In the genomic region with DNA sequence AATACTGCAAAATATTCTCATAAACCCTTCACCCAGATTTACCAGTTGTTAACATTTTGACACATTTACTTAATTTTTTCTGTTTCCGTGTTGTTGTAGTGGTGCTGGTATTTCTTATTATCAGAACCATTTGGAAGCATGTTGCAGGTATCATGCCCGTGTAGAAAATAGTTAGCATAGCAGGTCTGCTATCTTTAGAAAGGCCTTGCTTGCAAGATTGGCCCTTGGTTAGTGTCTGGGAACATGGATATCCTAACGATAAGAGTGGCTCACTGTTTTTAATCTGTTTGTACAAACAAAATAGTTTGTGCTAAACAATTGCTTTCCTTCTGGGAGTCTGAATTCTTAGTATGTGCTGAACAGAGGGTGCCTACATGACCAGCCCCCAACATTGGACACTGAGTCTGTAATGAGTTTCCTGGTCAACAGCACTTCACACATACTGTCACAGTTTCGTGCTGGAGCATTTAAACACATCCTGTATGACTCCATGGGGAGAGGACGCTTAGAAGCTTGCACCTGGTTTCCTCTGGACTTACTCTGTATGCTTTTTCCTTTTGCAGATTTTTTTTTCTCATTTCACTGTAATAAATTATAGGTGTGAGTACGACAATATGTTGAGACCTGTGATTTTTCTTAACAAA, we compare ENCODE assay signal across 25 cellular contexts.
"Had no signal": no experiment of that assay in that cellular context is flagged by ENCODE, and none has a peak within 500 bp of the region (broad histone marks: within the 10 kb centered on the region; RNA-seq: fewer than 3 reads in every experiment).

No MANE protein-coding gene starts in this region.

- H3K27me3 Mint-ChIP-seq: activated CD4-positive, alpha-beta T cell treated with anti-CD3 and anti-CD28 coated beads, Interleukin-2, amount 10 ng/mL, durations not matched to agents 24 days and 14 days; activated naive CD8-positive, alpha-beta T cell treated with anti-CD3 and anti-CD28 coated beads, Interleukin-2, amount 50 U/mL, for 24 hours; activated T-cell treated with anti-CD3 and anti-CD28 coated beads, Interleukin-2, amount 50 U/mL, for 24 hours; brain; central memory CD8-positive, alpha-beta T cell; memory B cell; naive thymus-derived CD4-positive, alpha-beta T cell had no signal

- H3K9me3 ChIP-seq: colonic mucosa, left lung, mucosa of descending colon, neutrophil, thyroid gland had no signal

- H3K4me1 Mint-ChIP-seq: brain had no signal

- H3K9ac ChIP-seq: parathyroid adenoma had no signal

- ATAC-seq: activated CD8-positive, alpha-beta T cell treated with anti-CD3 and anti-CD28 coated beads, Interleukin-2, amount 10 ng/mL, durations not matched to agents 7 days and 5 days; activated naive CD8-positive, alpha-beta T cell treated with anti-CD3 and anti-CD28 coated beads, Interleukin-2, amount 50 U/mL, for 24 hours; left lung; mucosa of descending colon; naive thymus-derived CD4-positive, alpha-beta T cell had no signal

- H3K4me3 Mint-ChIP-seq: activated CD4-positive, alpha-beta T cell treated with anti-CD3 and anti-CD28 coated beads, Interleukin-2, amount 10 ng/mL, durations not matched to agents 24 days and 14 days; activated CD8-positive, alpha-beta T cell treated with anti-CD3 and anti-CD28 coated beads, Interleukin-2, amount 10 ng/mL, durations not matched to agents 7 days and 5 days; activated naive CD8-positive, alpha-beta T cell treated with anti-CD3 and anti-CD28 coated beads, Interleukin-2, amount 50 U/mL, for 24 hours; activated T-cell treated with anti-CD3 and anti-CD28 coated beads, Interleukin-2, amount 50 U/mL, for 24 hours; brain; central memory CD8-positive, alpha-beta T cell; memory B cell; naive thymus-derived CD4-positive, alpha-beta T cell had no signal

- H3K27me3 ChIP-seq: colonic mucosa, left lung, neutrophil, thyroid gland had no signal

- H2AFZ ChIP-seq: parathyroid adenoma had no signal

- H3K27ac Mint-ChIP-seq: activated CD4-positive, alpha-beta T cell treated with anti-CD3 and anti-CD28 coated beads, Interleukin-2, amount 10 ng/mL, durations not matched to agents 24 days and 14 days; activated CD8-positive, alpha-beta T cell treated with anti-CD3 and anti-CD28 coated beads, Interleukin-2, amount 10 ng/mL, durations not matched to agents 7 days and 5 days; activated naive CD8-positive, alpha-beta T cell treated with anti-CD3 and anti-CD28 coated beads, Interleukin-2, amount 50 U/mL, for 24 hours; activated T-cell treated with anti-CD3 and anti-CD28 coated beads, Interleukin-2, amount 50 U/mL, for 24 hours; activated T-helper 2 cell treated with anti-CD3 and anti-CD28 coated beads, Interferon-gamma antibody, Interleukin-2, Interleukin-4, amounts not matched to agents 10 μg/mL and 5 μg/mL and 100 μg/mL, durations not matched to agents 14 hours and 24 hours and 36 hours; brain; memory B cell had no signal

- H3K4me1 ChIP-seq: colonic mucosa, left lung, parathyroid adenoma, thyroid gland had no signal

- H3K4me3 ChIP-seq: colonic mucosa, left lung, mucosa of descending colon, thyroid gland had no signal

- H3K36me3 ChIP-seq: colonic mucosa, neutrophil, thyroid gland had no signal

- H3K79me2 ChIP-seq: parathyroid adenoma had no signal

- DNase-seq: activated CD4-positive, alpha-beta T cell treated with anti-CD3 and anti-CD28 coated beads, Interleukin-2, amount 10 ng/mL, durations not matched to agents 24 days and 14 days; activated CD8-positive, alpha-beta T cell treated with anti-CD3 and anti-CD28 coated beads, Interleukin-2, amount 10 ng/mL, durations not matched to agents 7 days and 5 days; activated naive CD4-positive, alpha-beta T cell treated with Interleukin-2 at 50 U/mL for 16 hours; activated naive CD8-positive, alpha-beta T cell treated with anti-CD3 and anti-CD28 coated beads, Interleukin-2, amount 50 U/mL, for 24 hours; activated T-cell treated with anti-CD3 and anti-CD28 coated beads, Interleukin-2, amount 50 U/mL, for 24 hours; anterior cingulate cortex; colonic mucosa; head of caudate nucleus; kidney; left lung; mucosa of descending colon; naive thymus-derived CD4-positive, alpha-beta T cell; stimulated activated CD4-positive, alpha-beta T cell treated with anti-CD3 and anti-CD28 coated beads, Interleukin-12 subunit alpha, Interleukin-12 subunit beta, amount 100 ng/mL, for 4 hours; stimulated activated CD4-positive, alpha-beta T cell treated with anti-CD3 and anti-CD28 coated beads, Interleukin-1b, Interleukin-23, amount 100 ng/mL, for 48 hours; stimulated activated CD8-positive, alpha-beta memory T cell treated with anti-CD3 and anti-CD28 coated beads, Interleukin-4, amount 100 ng/mL, for 48 hours; stimulated activated naive CD4-positive, alpha-beta T cell treated with Interleukin-2 at 50 U/mL for 16 hours; T-helper 1 cell; T1000; thyroid gland had no signal

- H3K27ac ChIP-seq: colonic mucosa, left lung, neutrophil, parathyroid adenoma, thyroid gland had no signal
